Comparison of ENCODE assay signal across 8 cellular contexts in genomic region chr2:214808961-214809750, GRCh38. TPM values are rescaled to one million over a fixed set of nuclear protein-coding genes. Genes with fewer than 3 reads are reported as not detected.
DNase-seq lines count a peak whose midpoint lies in the region; ATAC-seq lines count a peak whose summit lies in the region.

Gene BARD1, minus strand, starts transcription at chr2:214809683. Its CDS starts 114 bp downstream, at chr2:214809569.

- 0% methylated on average over 76 of the region's 76 CpGs for WGBS in ectodermal cell, 2 experiments

- peaks cover 8% of the 10 kb centered on the region for H3K27me3 ChIP-seq in ectodermal cell (ENCODE audit: control insufficient read depth, insufficient read depth, low read length, poor library complexity, severe bottlenecking)

- H3K4me1 ChIP-seq in ectodermal cell (ENCODE audit: control insufficient read depth, insufficient read depth, low read length): peaks cover 12% of the 10 kb centered on the region

- H3K9me3 ChIP-seq in ectodermal cell (ENCODE audit: control insufficient read depth, low read length): no peaks in the 10 kb centered on the region

- DNase-seq in stimulated activated CD4-positive, alpha-beta T cell treated with anti-CD3 and anti-CD28 coated beads, Interleukin-12 subunit alpha, Interleukin-12 subunit beta, amount 100 ng/mL, for 24 hours (ENCODE audit: low read depth in 2 of 2): peak; percentile 24 to 35
- DNase-seq in stimulated activated CD4-positive, alpha-beta T cell treated with anti-CD3 and anti-CD28 coated beads, Interleukin-4, amount 100 ng/mL, for 1 hour: no peak
- peak; percentile 20 for DNase-seq in NCI-H2171 (lab: John Stamatoyannopoulos, UW)
- peak; percentile 41 to 42 for DNase-seq in activated CD4-positive, alpha-beta T cell treated with anti-CD3 and anti-CD28 coated beads for 4 hours
- DNase-seq in lung microvascular endothelial cell (ENCODE audit: low read depth in 2 of 2): peak; percentile 40 to 47
- DNase-seq in stimulated activated CD8-positive, alpha-beta memory T cell treated with anti-CD3 and anti-CD28 coated beads, Interleukin-15, amount 100 ng/mL, for 4 hours (ENCODE audit: low read depth in 2 of 2): peak; percentile 33 to 34

- peak within 1 kb of the TSS; percentile 93 for H3K4me3 ChIP-seq in ectodermal cell (ENCODE audit: insufficient read depth, low read depth, low read length)

- H3K27ac ChIP-seq in ectodermal cell (ENCODE audit: insufficient read depth, low read depth, low read length, poor library complexity, severe bottlenecking): peak within 1 kb of the TSS; percentile 88

- peak; percentile 38 for ATAC-seq in HG02943 (IDR thresholded peaks at IDR 0.05; ENCODE audit: low read depth, unreplicated experiment)

- no peaks in the 10 kb centered on the region for H3K36me3 ChIP-seq in ectodermal cell (ENCODE audit: control insufficient read depth, insufficient read depth, low read length)

RNA-seq across cellular contexts. Expression of gene BARD1, which starts in this region (rescaled TPM):
- 16.3 TPM for polyA plus RNA-seq in ectodermal cell (2013, experiment 1 of 4)
- 20.8 TPM for polyA plus RNA-seq in ectodermal cell (2013, experiment 2 of 4)
- polyA plus RNA-seq in ectodermal cell (2013, experiment 3 of 4): 15.9 TPM
- polyA plus RNA-seq in ectodermal cell (2013, experiment 4 of 4): 17.0 TPM
- total RNA-seq in lung microvascular endothelial cell: 8.3 and 8.7 TPM in 2 replicates
